ENCODE assay signal across 7 cellular contexts in genomic region chr21:27564684-27565280, GRCh38.
DNase-seq lines count a peak whose midpoint lies in the region; TF ChIP-seq lines count a peak whose summit lies in the region.

No MANE protein-coding gene starts in this region.

- H3K9me3 ChIP-seq in transverse colon, result no peaks in the 10 kb centered on the region

- H3K27me3 ChIP-seq in transverse colon, result no peaks in the 10 kb centered on the region

- TF ChIP-seq CTCF in GM10266 (IDR thresholded peaks at IDR 0.05; ENCODE audit: control insufficient read depth, insufficient read depth, low read depth, missing control alignments) (peak; percentile 9), NB4 (IDR thresholded peaks at IDR 0.05; ENCODE audit: low read depth, low read length) (peak; percentile 71), astrocyte of the spinal cord (IDR thresholded peaks at IDR 0.05; ENCODE audit: low read depth, low read length) (peak; percentile 84), transverse colon (IDR thresholded peaks at IDR 0.05) (peak; percentile 51 to 63 (median 57))

- H3K4me3 ChIP-seq in NB4 (ENCODE audit: low read depth, low read length) (no peak overlapping the region), astrocyte of the spinal cord (ENCODE audit: low read depth, low read length) (no peak overlapping the region), transverse colon (no peak overlapping the region)

- intact Hi-C loops in transverse colon (cut with DNase I; ENCODE audit: low total_unique reads), result no loop called here

- DNase-seq in GM10266 (ENCODE audit: extremely low spot score) (no peak), NB4 (ENCODE audit: low read depth) (peak; percentile 43), astrocyte of the spinal cord (ENCODE audit: low read depth, low spot score) (peak; percentile 68), iris pigment epithelial cell (ENCODE audit: low read depth) (peak; percentile 71), transverse colon (peak; percentile 31)
- DNase-seq in activated T-cell treated with anti-CD3 and anti-CD28 coated beads, Interleukin-2, amount 50 U/mL, for 1 hour, result no peak
- DNase-seq in activated CD4-positive, CD25-positive, alpha-beta regulatory T cell (lab: John Stamatoyannopoulos, UW), result no peak

- TF ChIP-seq EP300 in transverse colon (IDR thresholded peaks at IDR 0.05; ENCODE audit: low read depth), result no peak

- TF ChIP-seq POLR2A in NB4 (IDR thresholded peaks at IDR 0.05; ENCODE audit: extremely low read depth, insufficient read length), result no peak
- TF ChIP-seq POLR2A in transverse colon (IDR thresholded peaks at IDR 0.05), result no peak

- H3K27ac ChIP-seq in transverse colon, result no peak overlapping the region

- H3K36me3 ChIP-seq in transverse colon, result no peaks in the 10 kb centered on the region

- no peaks in the 10 kb centered on the region for H3K4me1 ChIP-seq in transverse colon

- in situ Hi-C loops in astrocyte of the spinal cord (cut with HindIII; ENCODE audit: low sequenced_read_pairs), result no loop called here
- in situ Hi-C loops in transverse colon (cut with MboI; ENCODE audit: low pct_ligation_motif_present in 1 of 4, low pct_unique_long_range_greater_than_20kb in 1 of 4, low sequenced_read_pairs in 3 of 4), result loop anchor here (25.0 kb wide), 1 partner anchor 702 kb away; no protein-coding TSS in a partner anchor

- 60 to 85% methylated on average over 1 of the region's 1 CpG for WGBS in transverse colon (ENCODE audit: low coverage in 1 of 2), 2 donors

Comparison
In these comparisons a context has a peak if more than half of its experiments do, and no peak if none do; other contexts are left out.
1. DNase-seq: peak in NB4 (single experiment), astrocyte of the spinal cord (single experiment), iris pigment epithelial cell (single experiment) and transverse colon (single experiment); none in GM10266 (single experiment), activated T-cell treated with anti-CD3 and anti-CD28 coated beads, Interleukin-2, amount 50 U/mL, for 1 hour (single experiment) and activated CD4-positive, CD25-positive, alpha-beta regulatory T cell (0 of 4).
2. CTCF ChIP-seq: peak in every context shown above with its lines; median percentile 84 in astrocyte of the spinal cord; 71 in NB4; 57 in transverse colon; 9 in GM10266.